In genomic region chr15:29312387-29312786, GRCh38 we compare ENCODE assay signal across 16 cellular contexts. TPM values are rescaled to one million over a fixed set of nuclear protein-coding genes. Genes with fewer than 3 reads are reported as not detected.
DNase-seq lines count a peak whose midpoint lies in the region; ATAC-seq and TF ChIP-seq lines count a peak whose summit lies in the region.
"Had no signal": no experiment of that assay in that cellular context is flagged by ENCODE, and none has a peak within 500 bp of the region (broad histone marks: within the 10 kb centered on the region; RNA-seq: fewer than 3 reads in every experiment).

No MANE protein-coding gene starts in this region.

- H3K4me1 Mint-ChIP-seq in Caco-2 (ENCODE audit: low read depth, unreplicated experiment) (no peaks in the 10 kb centered on the region), glutamatergic neuron (ENCODE audit: low read depth, unreplicated experiment) (no peaks in the 10 kb centered on the region)

- intact Hi-C loops in Caco-2 (cut with micrococcal nuclease; ENCODE audit: unreplicated experiment): no loop called here

- no CpG with 5 or more reads among the region's 2 CpGs for WGBS in mesenchymal stem cell

- H2AK5ac ChIP-seq in mesenchymal stem cell (ENCODE audit: low read length, severe bottlenecking): no peak overlapping the region

- H3K9ac ChIP-seq in mesenchymal stem cell (ENCODE audit: low read length): peak overlapping the region; percentile 58

- H4K91ac ChIP-seq in mesenchymal stem cell (ENCODE audit: low read length): no peak overlapping the region

- no peak overlapping the region for H3K23ac ChIP-seq in mesenchymal stem cell (ENCODE audit: low read length in 2 of 2)

- H3K27ac ChIP-seq in mesenchymal stem cell (ENCODE audit: low read length, poor library complexity, severe bottlenecking): no peak overlapping the region
- H3K27ac ChIP-seq: ascending aorta, hepatocyte had no signal

- H3K4me3 Mint-ChIP-seq in Caco-2 (ENCODE audit: unreplicated experiment) (no peak overlapping the region), glutamatergic neuron (ENCODE audit: unreplicated experiment) (no peak overlapping the region)
- H3K4me3 Mint-ChIP-seq: activated T-cell treated with anti-CD3 and anti-CD28 coated beads, Interleukin-2, amount 50 U/mL, for 72 hours; effector memory CD8-positive, alpha-beta T cell had no signal

- no peak overlapping the region for H3K4me2 ChIP-seq in mesenchymal stem cell (ENCODE audit: low read length, poor library complexity, severe bottlenecking)
- H3K4me2 ChIP-seq: hepatocyte had no signal

- H3K14ac ChIP-seq in mesenchymal stem cell (ENCODE audit: low read length in 2 of 2): no peak overlapping the region

- no peak overlapping the region for H2BK12ac ChIP-seq in mesenchymal stem cell (ENCODE audit: low read length in 2 of 2)

- H3K27ac Mint-ChIP-seq in Caco-2 (ENCODE audit: unreplicated experiment): no peak overlapping the region
- H3K27ac Mint-ChIP-seq in glutamatergic neuron (ENCODE audit: unreplicated experiment): no peak overlapping the region
- H3K27ac Mint-ChIP-seq: activated T-cell treated with anti-CD3 and anti-CD28 coated beads, Interleukin-2, amount 50 U/mL, for 72 hours; effector memory CD8-positive, alpha-beta T cell had no signal

- in situ Hi-C loops in astrocyte of the cerebellum (cut with HindIII; ENCODE audit: low sequenced_read_pairs): no loop called here

- H2AFZ ChIP-seq in mesenchymal stem cell (ENCODE audit: low read depth, low read length): no peak overlapping the region
- H2AFZ ChIP-seq: hepatocyte had no signal

- CTCF ChIA-PET in BJ (lab: Yijun Ruan, JAX) (interaction anchor here (1.6 to 2.0 kb wide), 2 partner anchors 10 kb away, joined by 3 to 8 read pairs; no protein-coding TSS in a partner anchor), Caco-2 (lab: Charles Lee) (no interaction called here)

- H4K8ac ChIP-seq in mesenchymal stem cell (ENCODE audit: low read length): no peak overlapping the region

- H3K36me3 Mint-ChIP-seq in Caco-2 (ENCODE audit: insufficient read depth, unreplicated experiment) (no peaks in the 10 kb centered on the region), glutamatergic neuron (ENCODE audit: unreplicated experiment) (no peaks in the 10 kb centered on the region)

- no peaks in the 10 kb centered on the region for H3K36me3 ChIP-seq in BJ (ENCODE audit: control insufficient read depth, insufficient read depth, low read length)
- no peaks in the 10 kb centered on the region for H3K36me3 ChIP-seq in mesenchymal stem cell (ENCODE audit: control insufficient read depth in 1 of 2, insufficient read depth in 2 of 2, low read depth in 1 of 2, low read length in 2 of 2)
- no peaks in the 10 kb centered on the region for H3K36me3 ChIP-seq in Caco-2 (ENCODE audit: control insufficient read depth, insufficient read depth, low read length)
- H3K36me3 ChIP-seq: ascending aorta had no signal

- H3K9me3 Mint-ChIP-seq in Caco-2 (ENCODE audit: unreplicated experiment): no peaks in the 10 kb centered on the region
- peaks cover 2% of the 10 kb centered on the region for H3K9me3 Mint-ChIP-seq in glutamatergic neuron (ENCODE audit: unreplicated experiment)
- H3K9me3 Mint-ChIP-seq: activated T-cell treated with anti-CD3 and anti-CD28 coated beads, Interleukin-2, amount 50 U/mL, for 72 hours; effector memory CD8-positive, alpha-beta T cell had no signal

- peak; percentile 14 for DNase-seq in BJ (ENCODE audit: low read depth)
- peak; percentile 34 for DNase-seq in astrocyte of the cerebellum (ENCODE audit: low read depth)
- DNase-seq in mesenchymal stem cell: no peak
- no peak for DNase-seq in Caco-2
- DNase-seq in NCI-H2107 (lab: John Stamatoyannopoulos, UW): no peak
- no peak for DNase-seq in glutamatergic neuron
- DNase-seq: activated CD4-positive, alpha-beta T cell treated with anti-CD3 and anti-CD28 coated beads for 1 hour; activated T-cell treated with anti-CD3 and anti-CD28 coated beads, Interleukin-2, amount 50 U/mL, for 72 hours; effector memory CD8-positive, alpha-beta T cell; NCI-H2029; nucleus accumbens had no signal

- no peak for TF ChIP-seq CTCF in BJ (IDR thresholded peaks at IDR 0.05; ENCODE audit: insufficient read depth, low read depth, low read length)
- no peak for TF ChIP-seq CTCF in astrocyte of the cerebellum (IDR thresholded peaks at IDR 0.05; ENCODE audit: low read depth, low read length, missing control alignments)
- no peak for TF ChIP-seq CTCF in Caco-2 (IDR thresholded peaks at IDR 0.05; ENCODE audit: insufficient read depth in 1 of 2, low read depth in 1 of 2, low read length in 1 of 2, severe bottlenecking in 1 of 2, unreplicated experiment in 1 of 2)
- TF ChIP-seq CTCF in glutamatergic neuron (IDR thresholded peaks at IDR 0.05; ENCODE audit: partially characterized antibody, unreplicated experiment): no peak

- POLR2A ChIA-PET in BJ (lab: Charles Lee) (interaction anchor here (0.5 to 0.8 kb wide), 2 partner anchors 18 to 299 kb away, joined by 4 to 5 read pairs; no protein-coding TSS in a partner anchor), Caco-2 (lab: Charles Lee) (no interaction called here)

- no TSS peak for BruUV-seq in Caco-2 (replicated peaks; lab: Mats Ljungman, UMichigan)

- H3K18ac ChIP-seq in mesenchymal stem cell (ENCODE audit: low read depth in 1 of 2, low read length in 2 of 2): no peak overlapping the region

- no peak overlapping the region for H3K4ac ChIP-seq in mesenchymal stem cell (ENCODE audit: low read depth in 1 of 2, low read length in 2 of 2)

- no peak overlapping the region for H2BK5ac ChIP-seq in mesenchymal stem cell (ENCODE audit: low read depth, low read length, poor library complexity, severe bottlenecking)

- H3K9me3 ChIP-seq in mesenchymal stem cell (ENCODE audit: control insufficient read depth, low read length) (no peaks in the 10 kb centered on the region), Caco-2 (no peaks in the 10 kb centered on the region)
- H3K9me3 ChIP-seq: ascending aorta had no signal

- H3K27me3 Mint-ChIP-seq in Caco-2 (ENCODE audit: insufficient read depth, unreplicated experiment) (peaks cover 8% of the 10 kb centered on the region), glutamatergic neuron (ENCODE audit: unreplicated experiment) (no peaks in the 10 kb centered on the region)

- H2BK15ac ChIP-seq in mesenchymal stem cell (ENCODE audit: low read depth, poor library complexity, severe bottlenecking): no peak overlapping the region

- peaks cover 2% of the 10 kb centered on the region for H3K4me1 ChIP-seq in mesenchymal stem cell (ENCODE audit: control insufficient read depth, insufficient read depth, low read depth, low read length)
- H3K4me1 ChIP-seq in Caco-2: no peaks in the 10 kb centered on the region
- H3K4me1 ChIP-seq: ascending aorta had no signal

- peak; percentile 56 for ATAC-seq in HG02870 (IDR thresholded peaks at IDR 0.05; ENCODE audit: unreplicated experiment)
- no peak for ATAC-seq in HG02678 (IDR thresholded peaks at IDR 0.05; ENCODE audit: unreplicated experiment)
- ATAC-seq: activated T-cell treated with anti-CD3 and anti-CD28 coated beads, Interleukin-2, amount 50 U/mL, for 72 hours; effector memory CD8-positive, alpha-beta T cell had no signal

- H2BK120ac ChIP-seq in mesenchymal stem cell (ENCODE audit: low read depth, low read length): no peak overlapping the region

- H3K4me3 ChIP-seq in BJ (ENCODE audit: low read depth, low read length) (no peak overlapping the region), astrocyte of the cerebellum (ENCODE audit: low read depth, low read length) (no peak overlapping the region), mesenchymal stem cell (ENCODE audit: insufficient read depth in 1 of 2, low read depth in 1 of 2, low read length in 2 of 2) (no peak overlapping the region), Caco-2 (ENCODE audit: low read depth, low read length) (no peak overlapping the region)
- H3K4me3 ChIP-seq: ascending aorta, hepatocyte, lung had no signal

- no peaks in the 10 kb centered on the region for H3K27me3 ChIP-seq in BJ (ENCODE audit: control insufficient read depth, insufficient read depth, low read length)
- H3K27me3 ChIP-seq in mesenchymal stem cell (ENCODE audit: control insufficient read depth in 1 of 2, insufficient read depth in 1 of 2, low read length in 2 of 2): no peaks in the 10 kb centered on the region
- H3K27me3 ChIP-seq in Caco-2 (replicated peaks; ENCODE audit: control insufficient read depth, insufficient read depth, low read length): no peaks in the 10 kb centered on the region
- H3K27me3 ChIP-seq: ascending aorta, hepatocyte had no signal

- H3K79me1 ChIP-seq in mesenchymal stem cell (replicated peaks; ENCODE audit: low read length, poor library complexity, severe bottlenecking): no peaks in the 10 kb centered on the region

RNA-seq across cellular contexts. Expression of gene NSMCE3, which starts 42.8 kb away (rescaled TPM):
- 9.7 TPM in 2 replicates for polyA plus RNA-seq in BJ (2011; rRNA removed)
- 5.3 and 7.5 TPM in 2 replicates for polyA minus RNA-seq in BJ (2011; rRNA and poly(A)+ RNA removed)
- 8.7 TPM for polyA plus RNA-seq in mesenchymal stem cell (2013, experiment 1 of 2)
- polyA plus RNA-seq in mesenchymal stem cell (2013, experiment 2 of 2): 8.7 TPM
- 7.0 and 7.8 TPM in 2 replicates for total RNA-seq in Caco-2 (2022)
- 6.5 TPM for total RNA-seq in glutamatergic neuron (ENCODE audit: unreplicated experiment)

Comparison
In these comparisons a context has a peak if more than half of its experiments do, and no peak if none do; other contexts are left out.
1. DNase-seq: peak in BJ (single experiment) and astrocyte of the cerebellum (single experiment); none in mesenchymal stem cell (single experiment), Caco-2 (0 of 2), NCI-H2107 (single experiment) and glutamatergic neuron (single experiment).